Comparison of ENCODE assay signal across 10 cellular contexts in the genomic region with DNA sequence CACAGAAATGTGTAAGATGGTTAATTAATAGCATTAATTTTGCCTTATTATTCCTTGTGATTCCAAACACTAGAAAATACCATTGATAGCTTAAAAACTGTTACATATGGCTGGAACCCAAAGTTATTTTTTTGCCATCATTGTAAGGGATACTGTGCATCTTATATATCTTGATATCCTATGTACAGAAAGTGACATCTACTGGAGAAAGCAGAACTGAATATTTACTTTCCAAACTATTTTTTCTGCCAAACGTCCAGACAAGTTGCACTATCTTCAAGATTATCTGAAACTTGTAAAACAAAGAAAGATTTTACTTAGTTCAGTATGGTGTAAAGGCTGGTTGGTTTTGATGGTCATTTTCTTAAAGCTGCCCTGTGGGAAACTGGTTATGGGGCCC. TPM values are rescaled to one million over a fixed set of nuclear protein-coding genes. Genes with fewer than 3 reads are reported as not detected.
DNase-seq lines count a peak whose midpoint lies in the region; ATAC-seq, FAIRE-seq and TF ChIP-seq lines count a peak whose summit lies in the region.
"Had no signal": no experiment of that assay in that cellular context is flagged by ENCODE, and none has a peak within 500 bp of the region (broad histone marks: within the 10 kb centered on the region; RNA-seq: fewer than 3 reads in every experiment).

No MANE protein-coding gene starts in this region.

- no peaks in the 10 kb centered on the region for H3K79me2 ChIP-seq in GM12878 (ENCODE audit: control insufficient read depth, insufficient read depth, low read length)
- H3K79me2 ChIP-seq in GM23338 (replicated peaks; ENCODE audit: insufficient read depth): no peaks in the 10 kb centered on the region

- RAD21 ChIA-PET in GM12878 (lab: Charles Lee; ENCODE audit: unreplicated experiment): interaction anchor here (1.1 to 1.5 kb wide), 2 partner anchors 160 to 250 kb away, joined by 3 to 5 read pairs; no protein-coding TSS in a partner anchor

- no TSS peak for BruUV-seq in GM12878 (replicated peaks; lab: Mats Ljungman, UMichigan)

- ATAC-seq in GM12878 (peak; percentile 48), GM19463 (IDR thresholded peaks at IDR 0.05; ENCODE audit: unreplicated experiment) (no peak), GM23338 (no peak)
- ATAC-seq: stimulated activated naive CD8-positive, alpha-beta T cell treated with anti-CD3 and anti-CD28 coated beads, Interleukin-15, Interleukin-2, amounts not matched to agents 100 U/mL and 50 U/mL, for 24 hours had no signal

- TF ChIP-seq POLR2A in GM12878 (IDR thresholded peaks at IDR 0.05; ENCODE audit: low read depth, low read length): no peak

- H3K9ac ChIP-seq in GM12878 (ENCODE audit: control insufficient read depth, insufficient read depth, low read length) (no peak overlapping the region), muscle layer of colon (ENCODE audit: low read length) (no peak overlapping the region)

- SMC1A ChIA-PET in GM12878 (lab: Charles Lee; ENCODE audit: uncharacterized antibody, unreplicated experiment): interaction anchor here (0.6 to 2.0 kb wide), 9 partner anchors 11 to 1379 kb away, joined by 3 to 4 read pairs (median 3); no protein-coding TSS in a partner anchor

- no peaks in the 10 kb centered on the region for H3K9me3 ChIP-seq in GM12878 (replicated peaks; ENCODE audit: control insufficient read depth, insufficient read depth, low read length)
- no peaks in the 10 kb centered on the region for H3K9me3 ChIP-seq in muscle layer of colon (ENCODE audit: low read length)

- H3K4me2 ChIP-seq in GM12878 (ENCODE audit: control insufficient read depth, insufficient read depth) (no peak overlapping the region), GM23338 (no peak overlapping the region)

- 9% methylated on average over 1 of the region's 1 CpG for WGBS in GM12878 (ENCODE audit: insufficient coverage, insufficient replicate concordance, low lambda C conversion rate, missing lambda C conversion rate)

- H3K4me1 ChIP-seq in GM12878 (ENCODE audit: control insufficient read depth, insufficient read depth, low read length) (peaks cover 4% of the 10 kb centered on the region; the same call in 1 of the 2 replicates), muscle layer of colon (ENCODE audit: insufficient read depth, low read length) (peaks cover 17% of the 10 kb centered on the region), GM23338 (ENCODE audit: insufficient read depth) (0 out of 2 replicates have a peak, but pooled peaks cover 6% of the 10 kb centered on the region)

- H3K27me3 Mint-ChIP-seq in GM23338 (ENCODE audit: insufficient read depth, low read depth, poor library complexity): peaks cover 3% of the 10 kb centered on the region

- H3K4me3 Mint-ChIP-seq in GM23338: no peak overlapping the region
- H3K4me3 Mint-ChIP-seq: T-helper 1 cell treated with Interleukin-12 subunit alpha and Interleukin-12 subunit beta and Interleukin-4 antibody, amounts not matched to agents 30 μg/mL and 1 μg/mL, for 36 hours had no signal

- H4K20me1 ChIP-seq in GM12878 (ENCODE audit: control insufficient read depth, insufficient read depth) (no peaks in the 10 kb centered on the region), GM23338 (replicated peaks; ENCODE audit: insufficient read depth) (no peaks in the 10 kb centered on the region)

- FAIRE-seq in D721Med (lab: Jason Lieb, UNC) (no peak), GM12878 (lab: Jason Lieb, UNC) (no peak)

- CTCF ChIA-PET in GM12878 (lab: Yijun Ruan, JAX): interaction anchor here (0.6 to 5.4 kb wide), 12 partner anchors 10 to 1614 kb away, joined by 3 to 50 read pairs (median 4); no protein-coding TSS in a partner anchor

- TF ChIP-seq CTCF in D721Med (IDR thresholded peaks at IDR 0.05; ENCODE audit: insufficient read depth, missing control alignments) (peak; percentile 39), GM12878 (IDR thresholded peaks at IDR 0.05 in 2 of 3, conservative IDR thresholded peaks at IDR 0.05 in 1 of 3; ENCODE audit: control insufficient read depth in 2 of 3, extremely low read depth in 1 of 3, insufficient read depth in 1 of 3, low read depth in 3 of 3, low read length in 3 of 3) (peak in 1 of 3 experiments; percentile 21; a peak in 1 of 6 replicates), GM23338 (conservative IDR thresholded peaks at IDR 0.05; ENCODE audit: low read depth in 2 of 2) (no peak; a peak in 2 of 4 replicates)

- H3K36me3 Mint-ChIP-seq in GM23338 (ENCODE audit: low read depth): no peaks in the 10 kb centered on the region

- H3K27ac ChIP-seq in GM12878 (ENCODE audit: control insufficient read depth, insufficient read depth) (no peak overlapping the region), muscle layer of colon (ENCODE audit: low read depth, low read length) (peak overlapping the region; percentile 30), GM23338 (ENCODE audit: low read depth) (no peak overlapping the region)

- H3F3A ChIP-seq in GM23338 (replicated peaks; ENCODE audit: low read depth): no peaks in the 10 kb centered on the region

- H3K4me1 Mint-ChIP-seq in GM23338: peaks cover 22% of the 10 kb centered on the region

- H3K27ac Mint-ChIP-seq in GM23338: no peak overlapping the region
- H3K27ac Mint-ChIP-seq: T-helper 1 cell treated with Interleukin-12 subunit alpha and Interleukin-12 subunit beta and Interleukin-4 antibody, amounts not matched to agents 30 μg/mL and 1 μg/mL, for 36 hours had no signal

- DNase-seq in D721Med (ENCODE audit: insufficient read length, low spot score): no peak
- DNase-seq in NAMALWA (ENCODE audit: low spot score): peak; percentile 20
- DNase-seq in GM12878 (ENCODE audit: low read depth, low spot score): no peak
- no peak for DNase-seq in glomerular visceral epithelial cell (ENCODE audit: extremely low spot score)
- DNase-seq in NCI-H1930 (lab: John Stamatoyannopoulos, UW): no peak
- DNase-seq in GM23338 (ENCODE audit: low spot score): no peak
- DNase-seq: stimulated activated naive CD8-positive, alpha-beta T cell treated with anti-CD3 and anti-CD28 coated beads, Interleukin-15, Interleukin-2, amounts not matched to agents 100 U/mL and 50 U/mL, for 24 hours had no signal

- POLR2A ChIA-PET in GM12878 (lab: Charles Lee): no interaction called here

- H3K9me3 Mint-ChIP-seq in GM23338: no peaks in the 10 kb centered on the region
- H3K9me3 Mint-ChIP-seq: T-helper 1 cell treated with Interleukin-12 subunit alpha and Interleukin-12 subunit beta and Interleukin-4 antibody, amounts not matched to agents 30 μg/mL and 1 μg/mL, for 36 hours had no signal

- in situ Hi-C loops in GM12878 (cut with MboI): no loop called here

- peak; percentile 41; the same call in 1 of the 2 replicates for TF ChIP-seq RAD21 in GM12878 (IDR thresholded peaks at IDR 0.05; ENCODE audit: insufficient read depth, low read depth, low read length)

- peaks cover 0 to 2% of the 10 kb centered on the region in 2 experiments; a peak in 2 of 4 replicates for H3K27me3 ChIP-seq in GM12878 (replicated peaks in 1 of 2; ENCODE audit: control insufficient read depth in 2 of 2, insufficient read depth in 2 of 2, low read length in 1 of 2)
- H3K27me3 ChIP-seq in muscle layer of colon (ENCODE audit: control insufficient read depth in 1 of 2, insufficient read depth in 2 of 2, low read length in 2 of 2): no peaks in the 10 kb centered on the region
- H3K27me3 ChIP-seq in GM23338 (ENCODE audit: insufficient read depth): no peaks in the 10 kb centered on the region

- H2AFZ ChIP-seq in GM12878 (ENCODE audit: control insufficient read depth, low read depth, low read length): no peak overlapping the region
- no peak overlapping the region for H2AFZ ChIP-seq in GM23338

- no peaks in the 10 kb centered on the region for H3K9me2 ChIP-seq in GM23338 (ENCODE audit: insufficient read depth)

- H3K36me3 ChIP-seq in GM12878 (ENCODE audit: control insufficient read depth in 2 of 2, insufficient read depth in 2 of 2, low read length in 1 of 2) (no peaks in the 10 kb centered on the region), muscle layer of colon (ENCODE audit: insufficient read depth, low read length) (no peaks in the 10 kb centered on the region), GM23338 (ENCODE audit: insufficient read depth) (no peaks in the 10 kb centered on the region)

- intact Hi-C loops in GM12878 (cut with micrococcal nuclease; ENCODE audit: unreplicated experiment): loop anchor here (2.0 to 10.0 kb wide), 4 partner anchors 251 to 1379 kb away; no protein-coding TSS in a partner anchor

- TF ChIP-seq EP300 in GM12878 (IDR thresholded peaks at IDR 0.05; ENCODE audit: borderline replicate concordance in 1 of 2, control insufficient read depth in 1 of 2, low read depth in 2 of 2, low read length in 2 of 2): no peak

- no peak overlapping the region for H3K4me3 ChIP-seq in GM12878
- H3K4me3 ChIP-seq in muscle layer of colon (ENCODE audit: low read depth in 1 of 2, low read length in 2 of 2): peak overlapping the region in 1 of 2 donors; percentile 14
- H3K4me3 ChIP-seq in GM23338: no peak overlapping the region

TF ChIP-seq in GM12878, 131 proteins besides CTCF, POLR2A, EP300 and RAD21 (continues in another document):
- TF ChIP-seq IRF4 (IDR thresholded peaks at IDR 0.05; ENCODE audit: low read depth, low read length) (no peak), HDAC2 (IDR thresholded peaks at IDR 0.05) (no peak), YBX1 (IDR thresholded peaks at IDR 0.05) (no peak), GATAD2B (conservative IDR thresholded peaks at IDR 0.05; ENCODE audit: low read depth) (no peak)

TF ChIP-seq in GM23338, 12 proteins besides CTCF, POLR2A, EP300 and RAD21:
- no peak for TF ChIP-seq ZNF114 (CRISPR knock-in tag; IDR thresholded peaks at IDR 0.05)

RNA-seq across cellular contexts. Expression of gene MEIS2, which starts 33.3 kb away (rescaled TPM):
- total RNA-seq in GM12878 (2013; cell fraction: nucleolus; rRNA removed): 136 and 143 TPM in 2 replicates
- total RNA-seq in GM12878 (2014; rRNA removed) (35.2 and 38.6 TPM in 2 replicates), GM12878 (2014; rRNA removed; fragmentation: Illumina TruSeq; extraction: Trizol) (32.3 and 34.0 TPM in 2 replicates), GM12878 (2021) (33.4 and 34.8 TPM in 2 replicates)
- polyA plus RNA-seq in GM12878 (2011; ENCODE audit: low read depth): 6.0 TPM
- polyA plus RNA-seq in GM12878 (2011; rRNA removed) (13.1 and 21.2 TPM in 2 replicates), GM12878 (2014; fragmentation: Illumina TruSeq; extraction: Trizol) (48.9 and 54.0 TPM in 2 replicates), GM12878 (2014; fragmentation: Nextera tagmentation; extraction: Ambion mirVana) (1 to 10 TPM; 9.2 to 9.4 TPM), GM12878 (2014; rRNA removed) (17.4 and 22.3 TPM in 2 replicates), GM12878 (2016; fragmentation: Nextera tagmentation; extraction: Ambion mirVana) (10 to 100 TPM; 16.9 to 19.7 TPM), GM23338 (2016; fragmentation: Nextera tagmentation; extraction: Ambion mirVana) (0.16 and 0.27 TPM in 2 replicates)
- 19.9 and 22.9 TPM in 2 replicates for polyA plus RNA-seq in GM12878 (2011; cell fraction: cytosol; rRNA removed)
- polyA plus RNA-seq in GM12878 (2011; cell fraction: nucleus; rRNA removed): 49.1 and 52.6 TPM in 2 replicates
- polyA plus RNA-seq in GM12878 (2012): 10.5 and 12.8 TPM in 2 replicates
- 47.6 and 57.6 TPM in 2 replicates for polyA minus RNA-seq in GM12878 (2011; rRNA and poly(A)+ RNA removed)
- 8.1 and 9.4 TPM in 2 replicates for polyA minus RNA-seq in GM12878 (2011; cell fraction: cytosol; rRNA and poly(A)+ RNA removed)
- polyA minus RNA-seq in GM12878 (2011; cell fraction: nucleus; rRNA and poly(A)+ RNA removed): 88.5 and 167 TPM in 2 replicates
- total RNA-seq in GM23338 (2014; rRNA removed; shearing (Covaris generic)): not detected in 2 replicates

Comparison
In these comparisons a context has a peak if more than half of its experiments do, and no peak if none do; other contexts are left out.
1. RNA of gene MEIS2, which starts 33.3 kb away (total RNA-seq): 32.3 to 143 TPM in GM12878; not detected in GM23338; every median in the first group is over 10 times any median in the second.